ENCODE assay signal across 15 cellular contexts in the genomic region with DNA sequence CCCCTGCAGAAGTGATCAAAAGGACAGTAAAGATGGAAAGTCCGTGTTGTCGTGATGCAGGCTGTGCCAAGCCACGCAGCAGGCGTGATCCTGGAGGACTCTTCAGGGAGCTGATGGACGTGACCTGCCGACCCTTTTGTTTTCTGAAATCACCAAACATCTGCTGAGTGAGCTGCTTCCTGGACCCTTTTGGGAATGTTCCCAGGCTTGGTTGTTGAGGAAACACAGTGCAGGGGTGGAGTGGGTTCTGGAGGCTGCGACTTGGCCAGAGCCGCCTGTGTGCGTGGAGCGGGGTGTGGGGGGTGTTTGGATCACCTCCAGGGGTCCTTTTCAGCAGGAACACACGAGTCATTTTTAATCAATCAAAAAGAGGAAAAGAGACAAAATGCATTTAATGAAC. TPM values are rescaled to one million over a fixed set of nuclear protein-coding genes. Genes with fewer than 3 reads are reported as not detected.
DNase-seq lines count a peak whose midpoint lies in the region; ATAC-seq and TF ChIP-seq lines count a peak whose summit lies in the region.
"Had no signal": no experiment of that assay in that cellular context is flagged by ENCODE, and none has a peak within 500 bp of the region (broad histone marks: within the 10 kb centered on the region; RNA-seq: fewer than 3 reads in every experiment).

No MANE protein-coding gene starts in this region.

- no peaks in the 10 kb centered on the region for H3K36me3 Mint-ChIP-seq in WTC11
- H3K36me3 Mint-ChIP-seq in neural crest cell (ENCODE audit: low read depth) = no peaks in the 10 kb centered on the region
- no peaks in the 10 kb centered on the region for H3K36me3 Mint-ChIP-seq in activated T-helper 17 cell treated with anti-CD3 and anti-CD28 coated beads, Interleukin-2, amount 50 U/mL, for 72 hours (ENCODE audit: low read depth)
- H3K36me3 Mint-ChIP-seq: activated naive CD4-positive, alpha-beta T cell treated with anti-CD3 and anti-CD28 coated beads, Interleukin-2, amount 50 U/mL, for 24 hours had no signal

- H3K27ac Mint-ChIP-seq in WTC11 (peak overlapping the region; percentile 34; the same call in 1 of the 2 replicates), neural crest cell (ENCODE audit: unreplicated experiment) (peak overlapping the region; percentile 43)
- H3K27ac Mint-ChIP-seq in activated T-helper 17 cell treated with anti-CD3 and anti-CD28 coated beads, Interleukin-2, amount 50 U/mL, for 72 hours = no peak overlapping the region
- H3K27ac Mint-ChIP-seq: activated naive CD4-positive, alpha-beta T cell treated with anti-CD3 and anti-CD28 coated beads, Interleukin-2, amount 50 U/mL, for 24 hours had no signal

- ATAC-seq in WTC11 = no peak
- ATAC-seq in heart left ventricle = peak; percentile 78 to 95 (median 82)
- ATAC-seq in activated T-helper 17 cell treated with anti-CD3 and anti-CD28 coated beads, Interleukin-2, amount 50 U/mL, for 72 hours (replicated peaks) = no peak

- H3K4me3 ChIP-seq in heart left ventricle = no peak overlapping the region
- H3K4me3 ChIP-seq: coronary artery had no signal

- H3K27ac ChIP-seq in heart left ventricle = peak overlapping the region in 10 of 12 donors; percentile 22 to 83 (median 64)
- H3K27ac ChIP-seq: coronary artery had no signal

- H3K4me1 Mint-ChIP-seq in WTC11 (no peaks in the 10 kb centered on the region), neural crest cell (peaks cover 7% of the 10 kb centered on the region)
- no peaks in the 10 kb centered on the region for H3K4me1 Mint-ChIP-seq in activated T-helper 17 cell treated with anti-CD3 and anti-CD28 coated beads, Interleukin-2, amount 50 U/mL, for 72 hours
- H3K4me1 Mint-ChIP-seq: activated naive CD4-positive, alpha-beta T cell treated with anti-CD3 and anti-CD28 coated beads, Interleukin-2, amount 50 U/mL, for 24 hours had no signal

- H3K27me3 ChIP-seq in heart left ventricle = no peaks in the 10 kb centered on the region

- intact Hi-C loops in heart left ventricle (cut with DNase I) = loop anchor here in 2 of 10 donors (1.0 to 5.0 kb wide), 2 partner anchors 56 to 145 kb away; no protein-coding TSS in a partner anchor

- H3K4me3 Mint-ChIP-seq in WTC11 = no peak overlapping the region
- H3K4me3 Mint-ChIP-seq in neural crest cell = no peak overlapping the region
- H3K4me3 Mint-ChIP-seq in activated T-helper 17 cell treated with anti-CD3 and anti-CD28 coated beads, Interleukin-2, amount 50 U/mL, for 72 hours = no peak overlapping the region
- H3K4me3 Mint-ChIP-seq: activated naive CD4-positive, alpha-beta T cell treated with anti-CD3 and anti-CD28 coated beads, Interleukin-2, amount 50 U/mL, for 24 hours had no signal

- CTCF ChIA-PET in WTC11 (lab: Charles Lee) = interaction anchor here (0.9 to 3.5 kb wide), 2 partner anchors 10 to 327 kb away, joined by 3 to 21 read pairs; no protein-coding TSS in a partner anchor

- 26 to 47% (median 35%) methylated on average over 11 of the region's 11 CpGs for WGBS in heart left ventricle, 4 donors

- DNase-seq in DMS79 (lab: John Stamatoyannopoulos, UW) = peak; percentile 42
- DNase-seq in WTC11 (ENCODE audit: low spot score) = no peak
- DNase-seq in heart left ventricle = peak in 4 of 5 donors; percentile 56 to 66 (median 65)
- no peak for DNase-seq in neural crest cell (ENCODE audit: low read depth, low spot score)
- DNase-seq in hepatic stellate cell (ENCODE audit: low spot score) = no peak
- no peak for DNase-seq in activated CD4-positive, CD25-positive, alpha-beta regulatory T cell treated with anti-CD3 and anti-CD28 coated beads, Interleukin-2, amount 50 U/mL, for 72 hours
- no peak for DNase-seq in NCI-H82 (lab: John Stamatoyannopoulos, UW)
- DNase-seq: NCI-H510A; SHP77 treated with DMSO at 0.1 percent for 48 hours; stimulated activated CD4-positive, alpha-beta T cell treated with anti-CD3 and anti-CD28 coated beads, Interleukin-4, amount 100 ng/mL, for 1 hour; stimulated activated naive CD4-positive, alpha-beta T cell had no signal

- POLR2A ChIA-PET in WTC11 (lab: Charles Lee) = no interaction called here

- TF ChIP-seq POLR2A in heart left ventricle (IDR thresholded peaks at IDR 0.05) = no peak

- H3K27me3 Mint-ChIP-seq in WTC11 (ENCODE audit: low read depth) (no peaks in the 10 kb centered on the region; the same call in 1 of the 2 replicates), neural crest cell (ENCODE audit: low read depth) (peaks cover 7% of the 10 kb centered on the region)
- H3K27me3 Mint-ChIP-seq in activated T-helper 17 cell treated with anti-CD3 and anti-CD28 coated beads, Interleukin-2, amount 50 U/mL, for 72 hours = peaks cover 14% of the 10 kb centered on the region

- H3K9me3 ChIP-seq in heart left ventricle = no peaks in the 10 kb centered on the region

- H3K36me3 ChIP-seq in heart left ventricle = no peaks in the 10 kb centered on the region

- peaks cover 3% of the 10 kb centered on the region; the same call in 1 of the 2 replicates for H3K9me3 Mint-ChIP-seq in WTC11
- no peaks in the 10 kb centered on the region for H3K9me3 Mint-ChIP-seq in neural crest cell
- no peaks in the 10 kb centered on the region for H3K9me3 Mint-ChIP-seq in activated T-helper 17 cell treated with anti-CD3 and anti-CD28 coated beads, Interleukin-2, amount 50 U/mL, for 72 hours
- H3K9me3 Mint-ChIP-seq: activated naive CD4-positive, alpha-beta T cell treated with anti-CD3 and anti-CD28 coated beads, Interleukin-2, amount 50 U/mL, for 24 hours had no signal

- TF ChIP-seq CTCF in WTC11 (IDR thresholded peaks at IDR 0.05) = no peak
- no peak for TF ChIP-seq CTCF in heart left ventricle (IDR thresholded peaks at IDR 0.05)
- TF ChIP-seq CTCF in neural crest cell (conservative IDR thresholded peaks at IDR 0.05) = no peak

- H3K4me1 ChIP-seq in heart left ventricle = peaks cover 0 to 13% (median 0%) of the 10 kb centered on the region in 12 donors

TF ChIP-seq in WTC11, 78 proteins besides CTCF, POLR2A, EP300 and RAD21 (continues in another document):
- TF ChIP-seq, protein P1, sequence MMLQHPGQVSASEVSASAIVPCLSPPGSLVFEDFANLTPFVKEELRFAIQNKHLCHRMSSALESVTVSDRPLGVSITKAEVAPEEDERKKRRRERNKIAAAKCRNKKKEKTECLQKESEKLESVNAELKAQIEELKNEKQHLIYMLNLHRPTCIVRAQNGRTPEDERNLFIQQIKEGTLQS (CRISPR knock-in tag; conservative IDR thresholded peaks at IDR 0.05) = no peak
- TF ChIP-seq GTF2I (CRISPR knock-in tag; conservative IDR thresholded peaks at IDR 0.05) = no peak
- no peak for TF ChIP-seq NFE2L1 (CRISPR knock-in tag; IDR thresholded peaks at IDR 0.05)
- TF ChIP-seq, protein P2, sequence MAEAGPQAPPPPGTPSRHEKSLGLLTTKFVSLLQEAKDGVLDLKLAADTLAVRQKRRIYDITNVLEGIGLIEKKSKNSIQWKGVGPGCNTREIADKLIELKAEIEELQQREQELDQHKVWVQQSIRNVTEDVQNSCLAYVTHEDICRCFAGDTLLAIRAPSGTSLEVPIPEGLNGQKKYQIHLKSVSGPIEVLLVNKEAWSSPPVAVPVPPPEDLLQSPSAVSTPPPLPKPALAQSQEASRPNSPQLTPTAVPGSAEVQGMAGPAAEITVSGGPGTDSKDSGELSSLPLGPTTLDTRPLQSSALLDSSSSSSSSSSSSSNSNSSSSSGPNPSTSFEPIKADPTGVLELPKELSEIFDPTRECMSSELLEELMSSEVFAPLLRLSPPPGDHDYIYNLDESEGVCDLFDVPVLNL (CRISPR knock-in tag; IDR thresholded peaks at IDR 0.05; ENCODE audit: borderline replicate concordance, low read depth) = no peak
- no peak for TF ChIP-seq KAT7 (CRISPR knock-in tag; IDR thresholded peaks at IDR 0.05; ENCODE audit: borderline replicate concordance)
- TF ChIP-seq ZNF317 (CRISPR knock-in tag; IDR thresholded peaks at IDR 0.05; ENCODE audit: borderline replicate concordance, low read depth) = no peak
- TF ChIP-seq, protein P3, sequence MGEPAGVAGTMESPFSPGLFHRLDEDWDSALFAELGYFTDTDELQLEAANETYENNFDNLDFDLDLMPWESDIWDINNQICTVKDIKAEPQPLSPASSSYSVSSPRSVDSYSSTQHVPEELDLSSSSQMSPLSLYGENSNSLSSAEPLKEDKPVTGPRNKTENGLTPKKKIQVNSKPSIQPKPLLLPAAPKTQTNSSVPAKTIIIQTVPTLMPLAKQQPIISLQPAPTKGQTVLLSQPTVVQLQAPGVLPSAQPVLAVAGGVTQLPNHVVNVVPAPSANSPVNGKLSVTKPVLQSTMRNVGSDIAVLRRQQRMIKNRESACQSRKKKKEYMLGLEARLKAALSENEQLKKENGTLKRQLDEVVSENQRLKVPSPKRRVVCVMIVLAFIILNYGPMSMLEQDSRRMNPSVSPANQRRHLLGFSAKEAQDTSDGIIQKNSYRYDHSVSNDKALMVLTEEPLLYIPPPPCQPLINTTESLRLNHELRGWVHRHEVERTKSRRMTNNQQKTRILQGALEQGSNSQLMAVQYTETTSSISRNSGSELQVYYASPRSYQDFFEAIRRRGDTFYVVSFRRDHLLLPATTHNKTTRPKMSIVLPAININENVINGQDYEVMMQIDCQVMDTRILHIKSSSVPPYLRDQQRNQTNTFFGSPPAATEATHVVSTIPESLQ (CRISPR knock-in tag; IDR thresholded peaks at IDR 0.05) = no peak
- TF ChIP-seq, protein P4, sequence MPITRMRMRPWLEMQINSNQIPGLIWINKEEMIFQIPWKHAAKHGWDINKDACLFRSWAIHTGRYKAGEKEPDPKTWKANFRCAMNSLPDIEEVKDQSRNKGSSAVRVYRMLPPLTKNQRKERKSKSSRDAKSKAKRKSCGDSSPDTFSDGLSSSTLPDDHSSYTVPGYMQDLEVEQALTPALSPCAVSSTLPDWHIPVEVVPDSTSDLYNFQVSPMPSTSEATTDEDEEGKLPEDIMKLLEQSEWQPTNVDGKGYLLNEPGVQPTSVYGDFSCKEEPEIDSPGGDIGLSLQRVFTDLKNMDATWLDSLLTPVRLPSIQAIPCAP (CRISPR knock-in tag; IDR thresholded peaks at IDR 0.05) = no peak

RNA-seq across cellular contexts. Expression of a gene that starts 15.4 kb away (rescaled TPM):
- 6.9 to 10.8 TPM (median 7.9 TPM) in 3 replicates for total RNA-seq in WTC11 (2021)
- 10 to 100 TPM in 7 of 9 donors, 1 to 10 TPM in 2; 5.2 to 49.5 (median 16.9) TPM for total RNA-seq in heart left ventricle
- 10 to 100 TPM in 1 of 2 donors, 1 to 10 TPM in 1; 9.6 to 36.3 TPM for polyA plus RNA-seq in heart left ventricle
- 14.5 and 17.0 TPM in 2 replicates for total RNA-seq in neural crest cell
- total RNA-seq in activated T-helper 17 cell treated with anti-CD3 and anti-CD28 coated beads, Interleukin-2, amount 50 U/mL, for 72 hours = 1 to 10 TPM in 1 of 2 donors, under 1 TPM in 1; 0.11 to 6.5 TPM
- total RNA-seq: HT-29 had no signal

RNA-seq across cellular contexts. Expression of a gene that starts 33.3 kb away (rescaled TPM):
- 27.9 to 29.9 TPM (median 29.7 TPM) in 3 replicates for total RNA-seq in WTC11 (2021)
- total RNA-seq in heart left ventricle = 1 to 10 TPM; 2.1 to 9.2 (median 4.7) TPM
- 1 to 10 TPM; 4.2 to 5.1 TPM for polyA plus RNA-seq in heart left ventricle
- 36.5 and 46.4 TPM in 2 replicates for total RNA-seq in neural crest cell
- total RNA-seq in activated T-helper 17 cell treated with anti-CD3 and anti-CD28 coated beads, Interleukin-2, amount 50 U/mL, for 72 hours = 10 to 100 TPM; 26.0 to 35.2 TPM

RNA-seq across cellular contexts. Expression of a gene that starts 33.6 kb away (rescaled TPM):
- total RNA-seq in WTC11 (2021) = 70.3 to 94.3 TPM (median 73.4 TPM) in 3 replicates
- 10 to 100 TPM; 24.2 to 89.4 (median 31.3) TPM for total RNA-seq in heart left ventricle
- polyA plus RNA-seq in heart left ventricle = 10 to 100 TPM; 26.9 to 39.6 TPM
- total RNA-seq in neural crest cell = 113 and 119 TPM in 2 replicates
- 100 to 1,000 TPM; 149 to 152 TPM for total RNA-seq in activated T-helper 17 cell treated with anti-CD3 and anti-CD28 coated beads, Interleukin-2, amount 50 U/mL, for 72 hours

Comparison
In these comparisons a context has a peak if more than half of its experiments do, and no peak if none do; other contexts are left out.
1. DNase-seq: peak in DMS79 (single experiment) and heart left ventricle (4 of 5); none in WTC11 (single experiment), neural crest cell (single experiment), hepatic stellate cell (single experiment), activated CD4-positive, CD25-positive, alpha-beta regulatory T cell treated with anti-CD3 and anti-CD28 coated beads, Interleukin-2, amount 50 U/mL, for 72 hours (single experiment) and NCI-H82 (single experiment).
2. ATAC-seq: peak in heart left ventricle (4 of 4); none in WTC11 (single experiment) and activated T-helper 17 cell treated with anti-CD3 and anti-CD28 coated beads, Interleukin-2, amount 50 U/mL, for 72 hours (single experiment).